8 cellular contexts compared by ENCODE assay signal in the genomic region with DNA sequence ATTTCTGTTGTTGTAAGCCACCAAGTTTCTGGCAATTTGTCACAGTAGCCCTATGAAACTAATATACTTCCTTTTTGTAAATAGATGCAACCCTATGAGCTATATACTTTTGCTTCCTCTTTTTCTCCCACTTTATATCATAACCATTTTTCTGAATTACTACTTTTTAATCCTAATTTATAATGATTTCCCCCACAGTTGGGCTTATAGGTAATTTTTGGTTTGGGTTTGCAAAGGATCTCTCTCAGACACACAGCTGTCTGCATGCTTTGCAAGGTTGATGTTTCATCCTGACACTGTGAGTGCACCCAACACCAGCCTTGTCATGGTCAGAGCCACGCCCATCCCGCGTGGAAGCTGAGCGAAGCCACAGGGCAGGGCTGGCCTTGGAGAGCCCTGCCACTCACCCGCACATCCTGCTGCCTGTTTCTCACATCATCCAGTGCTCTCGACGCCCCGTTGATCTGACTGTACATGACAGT. TPM values are rescaled to one million over a fixed set of nuclear protein-coding genes. Genes with fewer than 3 reads are reported as not detected.
DNase-seq lines count a peak whose midpoint lies in the region; ATAC-seq and TF ChIP-seq lines count a peak whose summit lies in the region.

No MANE protein-coding gene starts in this region.

- peak; percentile 39 for DNase-seq in stimulated activated CD4-positive, alpha-beta T cell treated with anti-CD3 and anti-CD28 coated beads, Interleukin-1b, Interleukin-23, amount 100 ng/mL, for 48 hours
- DNase-seq in stimulated activated CD4-positive, alpha-beta T cell treated with anti-CD3 and anti-CD28 coated beads, Interleukin-4, amount 100 ng/mL, for 4 hours: no peak
- peak; percentile 20 for DNase-seq in RPMI7951 (ENCODE audit: low read depth)
- peak; percentile 87 for DNase-seq in Right ventricle myocardium superior
- no peak for DNase-seq in omental fat pad (ENCODE audit: low spot score)
- no peak for DNase-seq in WTC11 (ENCODE audit: low spot score)
- DNase-seq in NCI-H748 treated with DMSO at 0.1 percent for 48 hours (lab: John Stamatoyannopoulos, UW): no peak

- TF ChIP-seq CTCF in omental fat pad (IDR thresholded peaks at IDR 0.05) (no peak), WTC11 (IDR thresholded peaks at IDR 0.05) (no peak)

- H3K27me3 Mint-ChIP-seq in WTC11 (ENCODE audit: low read depth): peaks cover under 1% of the 10 kb centered on the region; the same call in 1 of the 2 replicates

- peaks cover 8% of the 10 kb centered on the region for H3K4me1 Mint-ChIP-seq in WTC11

- CTCF ChIA-PET in WTC11 (lab: Charles Lee): interaction anchor here (1.2 kb wide), 1 partner anchor 88 kb away, joined by 3 read pairs; no protein-coding TSS in a partner anchor

- ATAC-seq in HG03025 (IDR thresholded peaks at IDR 0.05; ENCODE audit: low FRiP score, unreplicated experiment) (peak; percentile 61), Right ventricle myocardium superior (ENCODE audit: poor library complexity) (peak; percentile 46), omental fat pad (ENCODE audit: low FRiP score) (no peak), WTC11 (no peak)

- peaks cover 5% of the 10 kb centered on the region; the same call in 1 of the 2 replicates for H3K9me3 Mint-ChIP-seq in WTC11

- H3K4me3 Mint-ChIP-seq in WTC11: no peak overlapping the region

- POLR2A ChIA-PET in WTC11 (lab: Charles Lee): no interaction called here

- no peak overlapping the region for H3K27ac Mint-ChIP-seq in WTC11

- H3K36me3 Mint-ChIP-seq in WTC11: peaks cover 48% of the 10 kb centered on the region

- intact Hi-C loops in Right ventricle myocardium superior (cut with DNase I): no loop called here

TF ChIP-seq in WTC11, 78 proteins besides CTCF, POLR2A, EP300 and RAD21:
- TF ChIP-seq ZNF219 (CRISPR knock-in tag; IDR thresholded peaks at IDR 0.05; ENCODE audit: borderline replicate concordance) (no peak), NFYB (CRISPR knock-in tag; conservative IDR thresholded peaks at IDR 0.05; ENCODE audit: low read depth) (no peak), TEAD1 (CRISPR knock-in tag; IDR thresholded peaks at IDR 0.05) (no peak), FOXK1 (CRISPR knock-in tag; IDR thresholded peaks at IDR 0.05) (no peak), ETV6 (CRISPR knock-in tag; IDR thresholded peaks at IDR 0.05) (no peak), GTF2I (CRISPR knock-in tag; conservative IDR thresholded peaks at IDR 0.05) (no peak), ZBTB21 (CRISPR knock-in tag; IDR thresholded peaks at IDR 0.05; ENCODE audit: borderline replicate concordance) (no peak), SOX15 (CRISPR knock-in tag; IDR thresholded peaks at IDR 0.05) (no peak)
- TF ChIP-seq, protein P1, sequence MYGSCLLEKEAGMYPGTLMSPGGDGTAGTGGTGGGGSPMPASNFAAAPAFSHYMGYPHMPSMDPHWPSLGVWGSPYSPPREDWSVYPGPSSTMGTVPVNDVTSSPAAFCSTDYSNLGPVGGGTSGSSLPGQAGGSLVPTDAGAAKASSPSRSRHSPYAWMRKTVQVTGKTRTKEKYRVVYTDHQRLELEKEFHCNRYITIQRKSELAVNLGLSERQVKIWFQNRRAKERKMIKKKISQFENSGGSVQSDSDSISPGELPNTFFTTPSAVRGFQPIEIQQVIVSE (CRISPR knock-in tag; IDR thresholded peaks at IDR 0.05; ENCODE audit: borderline replicate concordance): no peak
- TF ChIP-seq, protein P2, sequence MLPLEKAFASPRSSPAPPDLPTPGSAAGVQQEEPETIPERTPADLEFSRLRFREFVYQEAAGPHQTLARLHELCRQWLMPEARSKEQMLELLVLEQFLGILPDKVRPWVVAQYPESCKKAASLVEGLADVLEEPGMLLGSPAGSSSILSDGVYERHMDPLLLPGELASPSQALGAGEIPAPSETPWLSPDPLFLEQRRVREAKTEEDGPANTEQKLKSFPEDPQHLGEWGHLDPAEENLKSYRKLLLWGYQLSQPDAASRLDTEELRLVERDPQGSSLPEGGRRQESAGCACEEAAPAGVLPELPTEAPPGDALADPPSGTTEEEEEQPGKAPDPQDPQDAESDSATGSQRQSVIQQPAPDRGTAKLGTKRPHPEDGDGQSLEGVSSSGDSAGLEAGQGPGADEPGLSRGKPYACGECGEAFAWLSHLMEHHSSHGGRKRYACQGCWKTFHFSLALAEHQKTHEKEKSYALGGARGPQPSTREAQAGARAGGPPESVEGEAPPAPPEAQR (CRISPR knock-in tag; IDR thresholded peaks at IDR 0.05): no peak
- TF ChIP-seq, protein P3, sequence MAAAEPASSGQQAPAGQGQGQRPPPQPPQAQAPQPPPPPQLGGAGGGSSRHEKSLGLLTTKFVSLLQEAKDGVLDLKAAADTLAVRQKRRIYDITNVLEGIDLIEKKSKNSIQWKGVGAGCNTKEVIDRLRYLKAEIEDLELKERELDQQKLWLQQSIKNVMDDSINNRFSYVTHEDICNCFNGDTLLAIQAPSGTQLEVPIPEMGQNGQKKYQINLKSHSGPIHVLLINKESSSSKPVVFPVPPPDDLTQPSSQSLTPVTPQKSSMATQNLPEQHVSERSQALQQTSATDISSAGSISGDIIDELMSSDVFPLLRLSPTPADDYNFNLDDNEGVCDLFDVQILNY (CRISPR knock-in tag; IDR thresholded peaks at IDR 0.05): no peak
TF ChIP-seq in WTC11: peak in this region for 0.

RNA-seq across cellular contexts. Expression of a gene that starts 5.7 kb away (rescaled TPM):
- 6.2 TPM in 2 replicates for total RNA-seq in RPMI7951 (2014; rRNA removed; shearing (Covaris generic))
- 15.4 TPM for total RNA-seq in Right ventricle myocardium superior
- 100 to 1,000 TPM in 1 of 4 donors, 10 to 100 TPM in 3; 41.4 to 112 (median 78.6) TPM for total RNA-seq in omental fat pad
- 36.6 to 49.0 TPM (median 38.9 TPM) in 3 replicates for total RNA-seq in WTC11 (2021)

RNA-seq across cellular contexts. Expression of a gene that starts 52.7 kb away (rescaled TPM):
- 13.2 and 15.2 TPM in 2 replicates for total RNA-seq in RPMI7951 (2014; rRNA removed; shearing (Covaris generic))
- total RNA-seq in Right ventricle myocardium superior (8.0 TPM), omental fat pad (10 to 100 TPM in 1 of 4 donors, 1 to 10 TPM in 3; 6.7 to 13.4 (median 9.3) TPM), WTC11 (2021) (22.6 to 23.5 TPM (median 23.4 TPM) in 3 replicates)

Comparison
In these comparisons a context has a peak if more than half of its experiments do, and no peak if none do; other contexts are left out.
1. DNase-seq: peak in stimulated activated CD4-positive, alpha-beta T cell treated with anti-CD3 and anti-CD28 coated beads, Interleukin-1b, Interleukin-23, amount 100 ng/mL, for 48 hours (single experiment), RPMI7951 (single experiment) and Right ventricle myocardium superior (single experiment); none in stimulated activated CD4-positive, alpha-beta T cell treated with anti-CD3 and anti-CD28 coated beads, Interleukin-4, amount 100 ng/mL, for 4 hours (0 of 2), omental fat pad (single experiment), WTC11 (single experiment) and NCI-H748 treated with DMSO at 0.1 percent for 48 hours (single experiment).
2. ATAC-seq: peak in HG03025 (single experiment) and Right ventricle myocardium superior (single experiment); none in omental fat pad (single experiment) and WTC11 (single experiment).